15 cellular contexts compared by ENCODE assay signal in genomic region chr1:178599745-178600144, GRCh38.
DNase-seq lines count a peak whose midpoint lies in the region; ATAC-seq and TF ChIP-seq lines count a peak whose summit lies in the region.
"Had no signal": no experiment of that assay in that cellular context is flagged by ENCODE, and none has a peak within 500 bp of the region (broad histone marks: within the 10 kb centered on the region; RNA-seq: fewer than 3 reads in every experiment).

No MANE protein-coding gene starts in this region.

- H3K27me3 ChIP-seq in SU-DHL-6 (ENCODE audit: low read length) = no peaks in the 10 kb centered on the region
- H3K27me3 ChIP-seq: testis had no signal

- peak overlapping the region; percentile 19 for H3K4me3 ChIP-seq in SU-DHL-6 (ENCODE audit: insufficient read depth, low read length, poor library complexity, severe bottlenecking)
- H3K4me3 ChIP-seq: testis had no signal

- H4K20me1 ChIP-seq in SU-DHL-6 (ENCODE audit: low read depth, low read length) = no peaks in the 10 kb centered on the region

- peak overlapping the region; percentile 76 for H3K27ac ChIP-seq in SU-DHL-6 (ENCODE audit: low read depth, low read length)
- H3K27ac ChIP-seq: testis had no signal

- H3K4me2 ChIP-seq in SU-DHL-6 (ENCODE audit: low read depth, low read length, poor library complexity, severe bottlenecking) = peak overlapping the region; percentile 52
- H3K4me2 ChIP-seq: SK-N-SH had no signal

- DNase-seq in Ammon's horn (ENCODE audit: low spot score) (no peak), cerebellar nuclear complex (lab: John Stamatoyannopoulos, UW) (no peak)
- DNase-seq: activated CD4-positive, CD25-positive, alpha-beta regulatory T cell treated with anti-CD3 and anti-CD28 coated beads, Interleukin-2, amount 50 U/mL, for 72 hours; hippocampal formation; mesendoderm; NCI-H774; SK-N-SH; testis had no signal

- TF ChIP-seq CTCF in SU-DHL-6 (IDR thresholded peaks at IDR 0.05; ENCODE audit: insufficient read depth, low read length, poor library complexity, severe bottlenecking) = no peak

- H3K36me3 ChIP-seq in SU-DHL-6 (ENCODE audit: low read length) = no peaks in the 10 kb centered on the region

- H3F3A ChIP-seq in SU-DHL-6 (ENCODE audit: insufficient read depth) = peaks cover 21% of the 10 kb centered on the region

- H3K9ac ChIP-seq in SU-DHL-6 (ENCODE audit: low read length) = peak overlapping the region; percentile 51
- H3K9ac ChIP-seq: SK-N-SH had no signal

- H3K9me2 ChIP-seq in SU-DHL-6 (replicated peaks; ENCODE audit: insufficient read depth, low read length) = no peaks in the 10 kb centered on the region
- H3K9me2 ChIP-seq: SK-N-SH had no signal

- no peaks in the 10 kb centered on the region for H3K79me2 ChIP-seq in SU-DHL-6 (ENCODE audit: insufficient read depth, low read length)

- peak overlapping the region; percentile 4 for H2AFZ ChIP-seq in SU-DHL-6 (ENCODE audit: low read depth, low read length, severe bottlenecking)

- no peaks in the 10 kb centered on the region for H3K9me3 ChIP-seq in SU-DHL-6 (ENCODE audit: insufficient read depth, low read length)
- H3K9me3 ChIP-seq: SK-N-SH, testis had no signal

- ATAC-seq in GM18498 (IDR thresholded peaks at IDR 0.05; ENCODE audit: unreplicated experiment) = peak; percentile 90
- ATAC-seq in GM21447 (IDR thresholded peaks at IDR 0.05; ENCODE audit: unreplicated experiment) = peak; percentile 94
- ATAC-seq in HG03095 (IDR thresholded peaks at IDR 0.05; ENCODE audit: unreplicated experiment) = peak; percentile 78
- ATAC-seq in HG02763 (IDR thresholded peaks at IDR 0.05; ENCODE audit: unreplicated experiment) = no peak
- ATAC-seq in HG03469 (IDR thresholded peaks at IDR 0.05; ENCODE audit: unreplicated experiment) = no peak
- ATAC-seq: activated T-helper 17 cell treated with anti-CD3 and anti-CD28 coated beads, Interleukin-2, amount 50 U/mL, for 72 hours had no signal

Comparison
In these comparisons a context has a peak if more than half of its experiments do, and no peak if none do; other contexts are left out.
1. ATAC-seq: peak in GM18498 (single experiment), GM21447 (single experiment) and HG03095 (single experiment); none in HG02763 (single experiment) and HG03469 (single experiment).